ENCODE assay signal across 18 cellular contexts in the genomic region with DNA sequence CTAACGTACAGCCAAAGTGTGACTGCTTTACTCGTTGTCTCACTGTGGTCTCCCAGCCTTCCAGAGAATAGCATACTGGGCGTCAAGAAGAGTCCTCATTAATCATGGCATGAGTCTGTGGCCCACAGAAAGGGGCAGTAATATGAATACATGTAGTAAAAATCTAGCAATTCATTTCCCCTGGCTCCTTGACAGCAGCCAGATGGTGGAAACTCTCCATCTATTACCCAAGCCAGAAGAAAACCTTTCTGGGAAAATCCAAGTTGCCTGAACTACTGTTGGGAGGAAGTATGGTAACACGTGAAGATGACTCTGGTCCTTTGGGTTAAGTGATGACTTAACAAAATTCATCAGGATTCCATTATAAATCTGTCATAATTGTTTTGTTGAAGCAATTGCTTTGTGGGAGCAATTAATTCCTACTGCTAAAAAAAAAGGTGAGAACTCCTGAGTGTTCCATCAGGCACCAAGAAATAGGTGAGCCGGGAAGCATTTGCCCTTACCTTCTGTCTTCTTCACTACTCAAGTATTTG.
"Had no signal": no experiment of that assay in that cellular context is flagged by ENCODE, and none has a peak within 500 bp of the region (broad histone marks: within the 10 kb centered on the region; RNA-seq: fewer than 3 reads in every experiment).

No MANE protein-coding gene starts in this region.

- H3K9me3 ChIP-seq: sigmoid colon, spleen, tibial artery had no signal

- ATAC-seq: activated CD8-positive, alpha-beta T cell treated with anti-CD3 and anti-CD28 coated beads for 36 hours; activated T-cell treated with anti-CD3 and anti-CD28 coated beads, Interleukin-2, amount 50 U/mL, for 4 hours; left lobe of liver; stimulated activated naive B cell treated with anti-CD40 and anti-IgM and Interleukin-4, amounts not matched to agents 10 μg/mL and 1 μg/mL and 100 μg/mL, for 72 hours had no signal

- H3K36me3 ChIP-seq: esophagus muscularis mucosa, sigmoid colon, spleen, tibial artery had no signal

- DNase-seq: activated CD4-positive, alpha-beta T cell treated with anti-CD3 and anti-CD28 coated beads for 48 hours; activated CD4-positive, CD25-positive, alpha-beta regulatory T cell; activated CD8-positive, alpha-beta T cell treated with anti-CD3 and anti-CD28 coated beads for 36 hours; activated naive CD4-positive, alpha-beta T cell treated with anti-CD3 and anti-CD28 coated beads for 36 hours; activated T-cell treated with anti-CD3 and anti-CD28 coated beads, Interleukin-2, amount 50 U/mL, for 4 hours; aorta; dermis blood vessel endothelial cell; effector memory CD4-positive, alpha-beta T cell; foreskin melanocyte; glutamatergic neuron; sigmoid colon; spleen; stimulated activated naive B cell treated with anti-CD40 and anti-IgM and Interleukin-4, amounts not matched to agents 10 μg/mL and 1 μg/mL and 100 μg/mL, for 72 hours; T1000; tibial artery had no signal

- H3K4me1 ChIP-seq: esophagus muscularis mucosa, sigmoid colon, spleen had no signal

- H3K27ac ChIP-seq: esophagus muscularis mucosa, sigmoid colon, spleen, tibial artery had no signal

- H3K27me3 ChIP-seq: esophagus muscularis mucosa, sigmoid colon, spleen, tibial artery had no signal

- H3K4me3 ChIP-seq: esophagus muscularis mucosa, lung, sigmoid colon, spleen, tibial artery had no signal
